ENCODE assay signal across 13 cellular contexts in the genomic region with DNA sequence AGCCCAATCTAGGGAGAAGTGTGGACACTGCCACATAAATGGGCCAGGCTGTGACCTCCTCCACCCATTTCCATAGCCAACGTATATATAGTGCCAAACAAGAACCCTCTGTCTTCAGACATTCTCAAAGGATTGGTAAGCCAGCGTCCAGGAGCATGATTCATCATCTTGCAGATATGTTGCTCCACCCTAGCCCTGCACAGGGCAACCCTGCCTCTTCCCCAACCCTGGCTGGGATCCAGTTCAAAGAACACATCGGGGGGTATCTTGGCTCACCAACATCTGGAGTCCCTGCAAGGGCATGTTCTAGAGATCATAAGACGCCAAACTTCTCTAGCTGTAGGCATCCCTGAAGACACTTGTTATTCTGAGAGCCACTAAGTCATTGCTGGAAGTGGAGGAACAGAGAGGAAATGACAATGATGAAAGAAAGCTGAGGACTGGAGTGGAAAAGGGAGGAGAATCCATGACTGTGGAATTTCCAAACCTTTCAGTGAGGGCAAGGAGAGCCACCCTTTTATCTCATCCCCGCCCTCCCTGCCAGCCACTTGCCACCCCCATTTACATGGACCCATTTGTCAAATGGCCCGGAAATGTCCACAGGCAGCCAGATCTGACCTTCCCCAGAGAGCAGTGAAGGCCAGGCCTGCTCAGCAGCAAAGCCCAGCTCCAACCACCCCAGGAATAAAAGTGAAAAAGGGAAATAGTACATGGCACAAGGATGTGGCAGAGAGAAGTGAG.
A peak's percentile ranks its signal among the peaks of the same experiment; 100 is the strongest.
DNase-seq lines count a peak whose midpoint lies in the region; ATAC-seq and TF ChIP-seq lines count a peak whose summit lies in the region.
"Had no signal": no experiment of that assay in that cellular context is flagged by ENCODE, and none has a peak within 500 bp of the region (broad histone marks: within the 10 kb centered on the region; RNA-seq: fewer than 3 reads in every experiment).

No MANE protein-coding gene starts in this region.

- H3K4me1 Mint-ChIP-seq in endothelial cell (ENCODE audit: unreplicated experiment), result peaks cover 6% of the 10 kb centered on the region

- H3K4me3 Mint-ChIP-seq in endothelial cell (ENCODE audit: unreplicated experiment), result no peak overlapping the region
- H3K4me3 Mint-ChIP-seq: type B pancreatic cell had no signal

- H3K27me3 Mint-ChIP-seq in endothelial cell (ENCODE audit: unreplicated experiment), result peaks cover 3% of the 10 kb centered on the region

- TF ChIP-seq CTCF in astrocyte of the spinal cord (IDR thresholded peaks at IDR 0.05; ENCODE audit: low read depth, low read length) (no peak), endothelial cell (IDR thresholded peaks at IDR 0.05; ENCODE audit: unreplicated experiment) (no peak)

- no peak overlapping the region for H3K4me3 ChIP-seq in astrocyte of the spinal cord (ENCODE audit: low read depth, low read length)
- H3K4me3 ChIP-seq: SK-N-MC had no signal

- H3K27ac Mint-ChIP-seq in endothelial cell (ENCODE audit: unreplicated experiment), result no peak overlapping the region
- H3K27ac Mint-ChIP-seq: type B pancreatic cell had no signal

- H3K36me3 Mint-ChIP-seq in endothelial cell (ENCODE audit: low read depth, unreplicated experiment), result no peaks in the 10 kb centered on the region
- H3K36me3 Mint-ChIP-seq: type B pancreatic cell had no signal

- H3K9me3 Mint-ChIP-seq in endothelial cell (ENCODE audit: unreplicated experiment), result no peaks in the 10 kb centered on the region
- H3K9me3 Mint-ChIP-seq: type B pancreatic cell had no signal

- in situ Hi-C loops in astrocyte of the spinal cord (cut with HindIII; ENCODE audit: low sequenced_read_pairs), result no loop called here

- ATAC-seq in HG03432 (IDR thresholded peaks at IDR 0.05; ENCODE audit: unreplicated experiment), result no peak

- peak; percentile 93 for DNase-seq in A172 (ENCODE audit: low spot score)
- DNase-seq in HPDE6-E6E7 (ENCODE audit: extremely low spot score), result peak; percentile 59
- peak; percentile 20 for DNase-seq in astrocyte of the spinal cord (ENCODE audit: low read depth, low spot score)
- peak; percentile 13 for DNase-seq in hepatic stellate cell (ENCODE audit: low spot score)
- DNase-seq in endothelial cell (ENCODE audit: low spot score), result no peak
- DNase-seq in GOT3 (lab: John Stamatoyannopoulos, UW), result no peak
- DNase-seq in middle frontal gyrus (ENCODE audit: extremely low spot score, low spot score), result no peak
- DNase-seq: activated T-cell treated with anti-CD3 and anti-CD28 coated beads, Interleukin-2, amount 50 U/mL, for 48 hours; anterior cingulate cortex; NCI-H526 treated with DMSO at 0.1 percent for 48 hours had no signal

Comparison
In these comparisons a context has a peak if more than half of its experiments do, and no peak if none do; other contexts are left out.
1. DNase-seq: peak in A172 (single experiment), HPDE6-E6E7 (single experiment), astrocyte of the spinal cord (single experiment) and hepatic stellate cell (single experiment); none in endothelial cell (single experiment), GOT3 (single experiment) and middle frontal gyrus (single experiment).